In genomic region chr17:58534901-58535421, GRCh38 we compare ENCODE assay signal across 12 cellular contexts. TPM values are rescaled to one million over a fixed set of nuclear protein-coding genes. Genes with fewer than 3 reads are reported as not detected.
DNase-seq lines count a peak whose midpoint lies in the region; ATAC-seq and TF ChIP-seq lines count a peak whose summit lies in the region.
"Had no signal": no experiment of that assay in that cellular context is flagged by ENCODE, and none has a peak within 500 bp of the region (broad histone marks: within the 10 kb centered on the region; RNA-seq: fewer than 3 reads in every experiment).

No MANE protein-coding gene starts in this region.

- H3K27ac ChIP-seq in foreskin keratinocyte (no peak overlapping the region), substantia nigra (ENCODE audit: low read depth, low read length, poor library complexity, severe bottlenecking) (peak overlapping the region; percentile 96)
- H3K27ac ChIP-seq: 22Rv1 had no signal

- peak; percentile 6 for DNase-seq in DMS53 (lab: John Stamatoyannopoulos, UW)
- DNase-seq in DMS53 treated with DMSO at 0.1 percent for 48 hours (lab: John Stamatoyannopoulos, UW; ENCODE audit: unreplicated experiment) = no peak
- peak; percentile 80 for DNase-seq in SKM-1 (lab: John Stamatoyannopoulos, UW; ENCODE audit: unreplicated experiment)
- DNase-seq in foreskin keratinocyte = peak in 1 of 2 donors; percentile 47
- DNase-seq in substantia nigra (lab: John Stamatoyannopoulos, UW) = no peak
- DNase-seq in 8988T = no peak
- DNase-seq in NCI-H1417 treated with DMSO at 0.1 percent for 48 hours (lab: John Stamatoyannopoulos, UW) = no peak
- DNase-seq in stimulated activated CD4-positive, alpha-beta T cell treated with anti-CD3 and anti-CD28 coated beads, Interleukin-4, amount 100 ng/mL, for 4 hours = no peak
- DNase-seq: amniotic stem cell, erythroblast, T-cell had no signal

- peaks cover 62% of the 10 kb centered on the region for H3K27me3 ChIP-seq in foreskin keratinocyte

- TF ChIP-seq CTCF in foreskin keratinocyte (conservative IDR thresholded peaks at IDR 0.05) = no peak

- no peaks in the 10 kb centered on the region for H3K4me1 ChIP-seq in foreskin keratinocyte

- ATAC-seq in foreskin keratinocyte = peak; percentile 11
- ATAC-seq: T-cell had no signal

RNA-seq across cellular contexts. Expression of gene MTMR4, which starts 20.5 kb away (rescaled TPM):
- 32.2 and 32.9 TPM in 2 replicates for total RNA-seq in foreskin keratinocyte
- polyA plus RNA-seq in foreskin keratinocyte = 5.6 and 6.7 TPM in 2 replicates

RNA-seq across cellular contexts. Expression of gene HSF5, which starts 46.8 kb away (rescaled TPM):
- not detected in 2 replicates for total RNA-seq in foreskin keratinocyte
- 0.01 TPM in 2 replicates for polyA plus RNA-seq in foreskin keratinocyte

Comparison
In these comparisons a context has a peak if more than half of its experiments do, and no peak if none do; other contexts are left out.
1. DNase-seq: peak in DMS53 (single experiment) and SKM-1 (single experiment); none in DMS53 treated with DMSO at 0.1 percent for 48 hours (single experiment), substantia nigra (0 of 49), 8988T (single experiment), NCI-H1417 treated with DMSO at 0.1 percent for 48 hours (single experiment) and stimulated activated CD4-positive, alpha-beta T cell treated with anti-CD3 and anti-CD28 coated beads, Interleukin-4, amount 100 ng/mL, for 4 hours (0 of 2).